ENCODE assay signal across 1 cellular context in the genomic region with DNA sequence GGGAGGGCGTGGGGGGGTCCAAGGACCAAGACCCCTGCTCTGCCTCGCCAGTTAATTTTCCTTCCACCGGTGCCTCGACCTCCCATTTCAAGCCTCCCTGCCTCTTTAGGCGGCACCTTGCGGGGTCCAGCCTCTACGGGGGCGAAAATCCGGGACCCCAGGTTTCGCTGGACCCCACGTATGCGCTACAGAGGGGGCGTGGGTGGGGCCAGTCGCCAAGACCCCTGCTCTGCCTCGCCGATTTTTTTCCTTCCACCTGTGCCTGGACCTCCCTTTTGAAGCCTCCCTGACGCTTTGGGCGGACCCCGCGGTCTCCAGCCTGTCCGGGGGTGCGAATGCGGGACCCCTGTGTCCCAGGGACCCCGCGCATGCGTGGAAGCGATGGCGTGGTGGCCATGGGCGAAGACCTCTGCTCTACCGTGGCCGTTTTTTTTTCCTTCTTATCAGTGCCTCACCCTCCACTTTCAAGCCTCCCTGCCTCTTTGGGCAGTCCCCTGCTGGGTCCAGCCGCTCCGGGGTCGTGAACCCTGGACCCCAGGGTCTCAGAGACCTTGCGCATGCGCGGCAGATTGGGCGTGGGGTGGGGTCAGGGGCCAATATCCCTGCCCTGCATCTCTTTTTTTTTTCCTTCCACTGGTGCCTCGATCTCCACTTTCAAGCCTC.
TF ChIP-seq lines count a peak whose summit lies in the region.

No MANE protein-coding gene starts in this region.

TF ChIP-seq in HEK293, 187 proteins besides CTCF, POLR2A, EP300 and RAD21 (continued from another document):
- TF ChIP-seq, protein P1, sequence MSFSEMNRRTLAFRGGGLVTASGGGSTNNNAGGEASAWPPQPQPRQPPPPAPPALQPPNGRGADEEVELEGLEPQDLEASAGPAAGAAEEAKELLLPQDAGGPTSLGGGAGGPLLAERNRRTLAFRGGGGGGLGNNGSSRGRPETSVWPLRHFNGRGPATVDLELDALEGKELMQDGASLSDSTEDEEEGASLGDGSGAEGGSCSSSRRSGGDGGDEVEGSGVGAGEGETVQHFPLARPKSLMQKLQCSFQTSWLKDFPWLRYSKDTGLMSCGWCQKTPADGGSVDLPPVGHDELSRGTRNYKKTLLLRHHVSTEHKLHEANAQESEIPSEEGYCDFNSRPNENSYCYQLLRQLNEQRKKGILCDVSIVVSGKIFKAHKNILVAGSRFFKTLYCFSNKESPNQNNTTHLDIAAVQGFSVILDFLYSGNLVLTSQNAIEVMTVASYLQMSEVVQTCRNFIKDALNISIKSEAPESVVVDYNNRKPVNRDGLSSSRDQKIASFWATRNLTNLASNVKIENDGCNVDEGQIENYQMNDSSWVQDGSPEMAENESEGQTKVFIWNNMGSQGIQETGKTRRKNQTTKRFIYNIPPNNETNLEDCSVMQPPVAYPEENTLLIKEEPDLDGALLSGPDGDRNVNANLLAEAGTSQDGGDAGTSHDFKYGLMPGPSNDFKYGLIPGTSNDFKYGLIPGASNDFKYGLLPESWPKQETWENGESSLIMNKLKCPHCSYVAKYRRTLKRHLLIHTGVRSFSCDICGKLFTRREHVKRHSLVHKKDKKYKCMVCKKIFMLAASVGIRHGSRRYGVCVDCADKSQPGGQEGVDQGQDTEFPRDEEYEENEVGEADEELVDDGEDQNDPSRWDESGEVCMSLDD (tag by site-specific recombination; IDR thresholded peaks at IDR 0.05): peak; percentile 78
- TF ChIP-seq SP2 (tag by site-specific recombination; IDR thresholded peaks at IDR 0.05) (peak; percentile 5; the same call in 1 of the 2 replicates), HOXD13 (CRISPR knock-in tag; IDR thresholded peaks at IDR 0.05; ENCODE audit: borderline replicate concordance) (no peak), ZNF140 (tag by site-specific recombination; IDR thresholded peaks at IDR 0.05) (no peak), ZNF138 (tag by site-specific recombination; IDR thresholded peaks at IDR 0.05; ENCODE audit: borderline replicate concordance) (no peak), ZNF2 (tag by site-specific recombination; IDR thresholded peaks at IDR 0.05) (no peak), ZFP41 (tag by site-specific recombination; IDR thresholded peaks at IDR 0.05; ENCODE audit: borderline replicate concordance) (no peak), ZNF335 (tag by site-specific recombination; conservative IDR thresholded peaks at IDR 0.05) (peak; percentile 90), SCRT1 (tag by site-specific recombination; IDR thresholded peaks at IDR 0.05; ENCODE audit: borderline replicate concordance) (no peak), ZNF777 (tag by site-specific recombination; IDR thresholded peaks at IDR 0.05; ENCODE audit: borderline replicate concordance) (peak; percentile 43; the same call in 1 of the 2 replicates), ZNF621 (tag by site-specific recombination; IDR thresholded peaks at IDR 0.05) (no peak), ZNF664 (tag by site-specific recombination; IDR thresholded peaks at IDR 0.05) (no peak), ZNF221 (tag by site-specific recombination; IDR thresholded peaks at IDR 0.05; ENCODE audit: borderline replicate concordance) (no peak), ZNF394 (tag by site-specific recombination; IDR thresholded peaks at IDR 0.05; ENCODE audit: borderline replicate concordance) (no peak), ZNF585B (tag by site-specific recombination; IDR thresholded peaks at IDR 0.05) (no peak), BCL11B (tag by site-specific recombination; IDR thresholded peaks at IDR 0.05; ENCODE audit: low read depth) (peak; percentile 44; the same call in 1 of the 2 replicates), KLF8 (tag by site-specific recombination; IDR thresholded peaks at IDR 0.05) (peak; percentile 8; the same call in 1 of the 2 replicates), ZNF48 (tag by site-specific recombination; IDR thresholded peaks at IDR 0.05) (no peak), ZNF211 (tag by site-specific recombination; IDR thresholded peaks at IDR 0.05; ENCODE audit: low read depth) (no peak), ZNF549 (tag by site-specific recombination; IDR thresholded peaks at IDR 0.05) (no peak), ZNF530 (tag by site-specific recombination; IDR thresholded peaks at IDR 0.05; ENCODE audit: low read depth) (no peak), ZNF223 (tag by site-specific recombination; IDR thresholded peaks at IDR 0.05) (0 out of 2 replicates have a peak, but pooled peaks have one; percentile 54), ZNF132 (tag by site-specific recombination; IDR thresholded peaks at IDR 0.05; ENCODE audit: borderline replicate concordance) (no peak), ZBTB21 (tag by site-specific recombination; IDR thresholded peaks at IDR 0.05) (no peak), ZIC2 (tag by site-specific recombination; IDR thresholded peaks at IDR 0.05) (peak; percentile 32), ZNF792 (tag by site-specific recombination; IDR thresholded peaks at IDR 0.05) (no peak)
- TF ChIP-seq, protein P2, sequence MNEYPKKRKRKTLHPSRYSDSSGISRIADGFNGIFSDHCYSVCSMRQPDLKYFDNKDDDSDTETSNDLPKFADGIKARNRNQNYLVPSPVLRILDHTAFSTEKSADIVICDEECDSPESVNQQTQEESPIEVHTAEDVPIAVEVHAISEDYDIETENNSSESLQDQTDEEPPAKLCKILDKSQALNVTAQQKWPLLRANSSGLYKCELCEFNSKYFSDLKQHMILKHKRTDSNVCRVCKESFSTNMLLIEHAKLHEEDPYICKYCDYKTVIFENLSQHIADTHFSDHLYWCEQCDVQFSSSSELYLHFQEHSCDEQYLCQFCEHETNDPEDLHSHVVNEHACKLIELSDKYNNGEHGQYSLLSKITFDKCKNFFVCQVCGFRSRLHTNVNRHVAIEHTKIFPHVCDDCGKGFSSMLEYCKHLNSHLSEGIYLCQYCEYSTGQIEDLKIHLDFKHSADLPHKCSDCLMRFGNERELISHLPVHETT (tag by site-specific recombination; IDR thresholded peaks at IDR 0.05): no peak
- TF ChIP-seq, protein P3, sequence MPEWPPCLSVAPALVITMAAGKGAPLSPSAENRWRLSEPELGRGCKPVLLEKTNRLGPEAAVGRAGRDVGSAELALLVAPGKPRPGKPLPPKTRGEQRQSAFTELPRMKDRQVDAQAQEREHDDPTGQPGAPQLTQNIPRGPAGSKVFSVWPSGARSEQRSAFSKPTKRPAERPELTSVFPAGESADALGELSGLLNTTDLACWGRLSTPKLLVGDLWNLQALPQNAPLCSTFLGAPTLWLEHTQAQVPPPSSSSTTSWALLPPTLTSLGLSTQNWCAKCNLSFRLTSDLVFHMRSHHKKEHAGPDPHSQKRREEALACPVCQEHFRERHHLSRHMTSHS (tag by site-specific recombination; IDR thresholded peaks at IDR 0.05): no peak
